ENCODE assay signal across 22 cellular contexts in genomic region chr9:136553581-136553980, GRCh38.
"Had no signal": no experiment of that assay in that cellular context is flagged by ENCODE, and none has a peak within 500 bp of the region (broad histone marks: within the 10 kb centered on the region; RNA-seq: fewer than 3 reads in every experiment).

No MANE protein-coding gene starts in this region.

- H3K36me3 ChIP-seq: left lung, lower lobe of right lung, ovary, prostate gland, tibial nerve had no signal

- ATAC-seq: activated T-cell treated with anti-CD3 and anti-CD28 coated beads, Interleukin-2, amount 50 U/mL, for 72 hours; body of pancreas; esophagus mucosa; foreskin keratinocyte; left lung; lower lobe of right lung; stimulated activated naive B cell treated with anti-CD40 and anti-IgM and Interleukin-4, amounts not matched to agents 10 μg/mL and 1 μg/mL and 100 μg/mL, for 72 hours had no signal

- DNase-seq: activated CD4-positive, alpha-beta T cell treated with anti-CD3 and anti-CD28 coated beads for 4 hours; activated CD4-positive, alpha-beta T cell treated with anti-CD3 and anti-CD28 coated beads, Interleukin-2, amount 50 U/mL, for 4 hours; activated naive CD4-positive, alpha-beta T cell treated with Interleukin-2 at 50 U/mL for 16 hours; activated T-cell treated with anti-CD3 and anti-CD28 coated beads for 4 hours; activated T-cell treated with anti-CD3 and anti-CD28 coated beads, Interleukin-2, amount 50 U/mL, for 72 hours; aorta; body of pancreas; cortex of kidney; endodermal cell; foreskin keratinocyte; kidney glomerular epithelial cell; left lung; lower lobe of right lung; nephron progenitor cell; ovary; stimulated activated CD4-positive, alpha-beta T cell treated with anti-CD3 and anti-CD28 coated beads, Interleukin-2, amount 100 ng/mL, for 24 hours; stimulated activated naive B cell treated with anti-CD40 and anti-IgM and Interleukin-4, amounts not matched to agents 10 μg/mL and 1 μg/mL and 100 μg/mL, for 72 hours had no signal

- H3K4me3 ChIP-seq: body of pancreas, left lung, lower lobe of right lung, ovary, prostate gland, smooth muscle cell, tibial nerve had no signal

- H3K27me3 ChIP-seq: body of pancreas, foreskin keratinocyte, left lung, ovary, tibial nerve had no signal

- FAIRE-seq: urothelium cell line had no signal

- H3K27ac ChIP-seq: body of pancreas, foreskin keratinocyte, left lung, lower lobe of right lung, ovary, tibial nerve had no signal

- H3K9me3 ChIP-seq: body of pancreas, left lung, lower lobe of right lung, ovary, prostate gland, tibial nerve had no signal
